13 cellular contexts compared by ENCODE assay signal in the genomic region with DNA sequence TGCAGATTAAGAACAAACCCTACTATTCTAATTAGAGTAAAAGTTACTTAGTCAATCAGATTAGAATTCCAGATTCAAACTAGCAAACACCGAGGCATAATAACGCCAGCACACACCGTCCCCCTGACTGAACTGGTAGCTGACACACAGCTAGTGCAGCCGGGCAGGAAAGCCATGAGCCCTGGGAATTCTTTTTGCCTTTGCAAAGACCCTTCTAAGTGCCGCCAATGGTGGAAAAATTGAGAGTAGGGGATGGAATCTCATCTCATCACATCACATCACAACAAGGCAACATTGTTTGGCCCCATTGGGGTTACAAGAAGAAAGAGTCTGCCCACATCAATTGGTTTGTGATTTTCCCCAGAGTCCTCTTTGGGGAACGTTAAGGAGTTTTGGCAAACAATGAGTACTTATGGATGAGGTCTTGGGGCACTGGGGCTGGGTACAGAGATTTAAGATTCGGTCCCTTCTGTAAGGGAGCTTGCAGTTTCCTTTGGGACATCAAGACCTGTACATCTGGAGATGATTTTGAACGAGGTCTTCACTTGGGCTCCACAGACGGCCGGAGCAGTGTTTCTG.
DNase-seq lines count a peak whose midpoint lies in the region; ATAC-seq and TF ChIP-seq lines count a peak whose summit lies in the region.
"Had no signal": no experiment of that assay in that cellular context is flagged by ENCODE, and none has a peak within 500 bp of the region (broad histone marks: within the 10 kb centered on the region; RNA-seq: fewer than 3 reads in every experiment).

No MANE protein-coding gene starts in this region.

- H3K27me3 ChIP-seq in esophagus muscularis mucosa (no peaks in the 10 kb centered on the region), foreskin keratinocyte (no peaks in the 10 kb centered on the region), left lung (peaks cover 0 to 11% of the 10 kb centered on the region in 2 donors)

- TF ChIP-seq CTCF in esophagus muscularis mucosa (IDR thresholded peaks at IDR 0.05), result no peak
- TF ChIP-seq CTCF in foreskin keratinocyte (conservative IDR thresholded peaks at IDR 0.05), result no peak
- no peak for TF ChIP-seq CTCF in left lung (IDR thresholded peaks at IDR 0.05)

- no peak for TF ChIP-seq POLR2A in esophagus muscularis mucosa (IDR thresholded peaks at IDR 0.05; ENCODE audit: low read depth)

- WGBS in esophagus muscularis mucosa, result 82% methylated on average over 10 of the region's 10 CpGs

- no peaks in the 10 kb centered on the region for H3K36me3 ChIP-seq in esophagus muscularis mucosa
- H3K36me3 ChIP-seq in left lung, result no peaks in the 10 kb centered on the region

- no peaks in the 10 kb centered on the region for H3K9me3 ChIP-seq in esophagus muscularis mucosa
- no peaks in the 10 kb centered on the region for H3K9me3 ChIP-seq in left lung

- TF ChIP-seq EP300 in esophagus muscularis mucosa (IDR thresholded peaks at IDR 0.05), result no peak

- peak; percentile 28 for DNase-seq in activated effector memory CD4-positive, alpha-beta T cell treated with anti-CD3 and anti-CD28 coated beads, Interleukin-2, amount 50 U/mL, for 16 hours
- no peak for DNase-seq in activated effector memory CD4-positive, alpha-beta T cell treated with Interleukin-2 at 50 U/mL for 16 hours
- DNase-seq in NCI-H82 (lab: John Stamatoyannopoulos, UW) (peak; percentile 45), esophagus muscularis mucosa (ENCODE audit: extremely low spot score) (peak; percentile 86), foreskin keratinocyte (no peak), left lung (no peak)
- peak; percentile 12 for DNase-seq in stimulated activated CD8-positive, alpha-beta memory T cell treated with anti-CD3 and anti-CD28 coated beads, Interleukin-4, amount 100 ng/mL, for 48 hours
- no peak for DNase-seq in stimulated activated CD4-positive, alpha-beta T cell treated with anti-CD3 and anti-CD28 coated beads, Interleukin-1b, Interleukin-23, amount 100 ng/mL, for 48 hours
- DNase-seq: DMS53, NCI-H1930, NCI-H510A had no signal

- H3K27ac ChIP-seq in esophagus muscularis mucosa (replicated peaks in 1 of 4) (no peak overlapping the region), foreskin keratinocyte (no peak overlapping the region), left lung (no peak overlapping the region)

- H3K4me3 ChIP-seq in esophagus muscularis mucosa (no peak overlapping the region), left lung (no peak overlapping the region)
- H3K4me3 ChIP-seq: GM23338, K562 had no signal

- H3K4me1 ChIP-seq in esophagus muscularis mucosa, result peaks cover 51 to 61% (median 55%) of the 10 kb centered on the region in 4 donors
- peaks cover 21% of the 10 kb centered on the region for H3K4me1 ChIP-seq in foreskin keratinocyte
- H3K4me1 ChIP-seq in left lung, result peaks cover 14 to 30% of the 10 kb centered on the region in 2 donors

- intact Hi-C loops in esophagus muscularis mucosa (cut with DNase I), result no loop called here
- intact Hi-C loops in left lung (cut with DNase I), result no loop called here

- ATAC-seq in foreskin keratinocyte (no peak), left lung (no peak)
- ATAC-seq: GM23338, K562 had no signal

Comparison
In these comparisons a context has a peak if more than half of its experiments do, and no peak if none do; other contexts are left out.
1. DNase-seq: peak in activated effector memory CD4-positive, alpha-beta T cell treated with anti-CD3 and anti-CD28 coated beads, Interleukin-2, amount 50 U/mL, for 16 hours (single experiment), NCI-H82 (single experiment), esophagus muscularis mucosa (single experiment) and stimulated activated CD8-positive, alpha-beta memory T cell treated with anti-CD3 and anti-CD28 coated beads, Interleukin-4, amount 100 ng/mL, for 48 hours (single experiment); none in activated effector memory CD4-positive, alpha-beta T cell treated with Interleukin-2 at 50 U/mL for 16 hours (single experiment), foreskin keratinocyte (0 of 2), left lung (0 of 2) and stimulated activated CD4-positive, alpha-beta T cell treated with anti-CD3 and anti-CD28 coated beads, Interleukin-1b, Interleukin-23, amount 100 ng/mL, for 48 hours (single experiment).